In the genomic region with DNA sequence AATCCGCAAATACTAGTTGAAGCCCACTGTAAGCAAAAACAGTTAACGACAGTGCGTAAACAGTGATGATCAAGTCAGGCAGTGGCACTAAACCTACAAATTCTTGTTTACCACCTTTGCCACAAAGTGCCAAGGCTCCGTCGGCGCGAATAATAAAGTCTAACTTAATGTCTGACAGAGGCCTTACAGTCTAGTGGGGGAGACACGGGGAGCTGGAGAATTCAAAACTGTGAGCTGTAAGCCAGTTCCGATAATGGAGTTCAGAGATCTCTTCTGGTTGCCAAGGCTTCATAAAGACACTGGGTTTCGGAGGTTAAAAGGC, we compare ENCODE assay signal across 8 cellular contexts. TPM values are rescaled to one million over a fixed set of nuclear protein-coding genes. Genes with fewer than 3 reads are reported as not detected.
DNase-seq lines count a peak whose midpoint lies in the region; ATAC-seq and TF ChIP-seq lines count a peak whose summit lies in the region.

No MANE protein-coding gene starts in this region.

- no peak for DNase-seq in activated CD4-positive, alpha-beta T cell treated with anti-CD3 and anti-CD28 coated beads, Interleukin-2, amount 10 ng/mL, durations not matched to agents 24 days and 14 days
- no peak for DNase-seq in activated CD4-positive, alpha-beta T cell treated with anti-CD3 and anti-CD28 coated beads, Interleukin-2, amount 50 U/mL, for 1 hour
- DNase-seq in activated naive CD8-positive, alpha-beta T cell treated with anti-CD3 and anti-CD28 coated beads, Interleukin-2, amount 50 U/mL, for 24 hours: no peak
- DNase-seq in kidney epithelial cell (ENCODE audit: low read depth) (no peak), suprapubic skin (ENCODE audit: low spot score in 2 of 2) (no peak), right cardiac atrium (no peak)
- DNase-seq in effector CD8-positive, alpha-beta T cell (lab: John Stamatoyannopoulos, UW): no peak

- peaks cover 6% of the 10 kb centered on the region for H3K27me3 Mint-ChIP-seq in activated CD4-positive, alpha-beta T cell treated with anti-CD3 and anti-CD28 coated beads, Interleukin-2, amount 10 ng/mL, durations not matched to agents 24 days and 14 days
- peaks cover 5% of the 10 kb centered on the region for H3K27me3 Mint-ChIP-seq in activated naive CD8-positive, alpha-beta T cell treated with anti-CD3 and anti-CD28 coated beads, Interleukin-2, amount 50 U/mL, for 24 hours

- H3K36me3 ChIP-seq in kidney epithelial cell (ENCODE audit: control insufficient read depth, insufficient read depth, low read length): no peaks in the 10 kb centered on the region
- no peaks in the 10 kb centered on the region for H3K36me3 ChIP-seq in suprapubic skin

- peaks cover 33% of the 10 kb centered on the region for H3K4me1 ChIP-seq in suprapubic skin
- H3K4me1 ChIP-seq in right cardiac atrium (ENCODE audit: control insufficient read depth, insufficient read depth, low read length): peaks cover 2% of the 10 kb centered on the region

- H3K36me3 Mint-ChIP-seq in activated CD4-positive, alpha-beta T cell treated with anti-CD3 and anti-CD28 coated beads, Interleukin-2, amount 10 ng/mL, durations not matched to agents 24 days and 14 days (ENCODE audit: low read depth): peaks cover 6% of the 10 kb centered on the region
- H3K36me3 Mint-ChIP-seq in activated naive CD8-positive, alpha-beta T cell treated with anti-CD3 and anti-CD28 coated beads, Interleukin-2, amount 50 U/mL, for 24 hours (ENCODE audit: low read depth): peaks cover 2% of the 10 kb centered on the region

- H3K4me3 ChIP-seq in kidney epithelial cell (ENCODE audit: low read depth, low read length) (peak overlapping the region; percentile 96), suprapubic skin (peak overlapping the region; percentile 67), right cardiac atrium (ENCODE audit: low read length) (no peak overlapping the region)

- H3K27ac ChIP-seq in suprapubic skin: no peak overlapping the region
- H3K27ac ChIP-seq in right cardiac atrium (ENCODE audit: low read length): no peak overlapping the region

- intact Hi-C loops in activated CD4-positive, alpha-beta T cell treated with anti-CD3 and anti-CD28 coated beads, Interleukin-2, amount 10 ng/mL, durations not matched to agents 24 days and 14 days (cut with micrococcal nuclease): loop anchor here (5.0 kb wide), 1 partner anchor 246 kb away; a partner anchor contains a TSS
- intact Hi-C loops in right cardiac atrium (cut with DNase I): loop anchor here in 2 of 4 donors (5.0 to 10.0 kb wide), 2 partner anchors 51 to 54 kb away; no protein-coding TSS in a partner anchor

- TF ChIP-seq EP300 in suprapubic skin (IDR thresholded peaks at IDR 0.05): no peak

- no peaks in the 10 kb centered on the region for H3K9me3 ChIP-seq in suprapubic skin
- no peaks in the 10 kb centered on the region for H3K9me3 ChIP-seq in right cardiac atrium (ENCODE audit: control insufficient read depth, low read length)

- peak overlapping the region; percentile 87 for H3K27ac Mint-ChIP-seq in activated CD4-positive, alpha-beta T cell treated with anti-CD3 and anti-CD28 coated beads, Interleukin-2, amount 10 ng/mL, durations not matched to agents 24 days and 14 days
- peak overlapping the region; percentile 81 for H3K27ac Mint-ChIP-seq in activated naive CD8-positive, alpha-beta T cell treated with anti-CD3 and anti-CD28 coated beads, Interleukin-2, amount 50 U/mL, for 24 hours

- peaks cover 46% of the 10 kb centered on the region for H3K4me1 Mint-ChIP-seq in activated CD4-positive, alpha-beta T cell treated with anti-CD3 and anti-CD28 coated beads, Interleukin-2, amount 10 ng/mL, durations not matched to agents 24 days and 14 days
- H3K4me1 Mint-ChIP-seq in activated naive CD8-positive, alpha-beta T cell treated with anti-CD3 and anti-CD28 coated beads, Interleukin-2, amount 50 U/mL, for 24 hours: peaks cover 28% of the 10 kb centered on the region

- no peak for TF ChIP-seq POLR2A in suprapubic skin (IDR thresholded peaks at IDR 0.05)

- no peaks in the 10 kb centered on the region for H3K9me3 Mint-ChIP-seq in activated CD4-positive, alpha-beta T cell treated with anti-CD3 and anti-CD28 coated beads, Interleukin-2, amount 10 ng/mL, durations not matched to agents 24 days and 14 days
- no peaks in the 10 kb centered on the region for H3K9me3 Mint-ChIP-seq in activated naive CD8-positive, alpha-beta T cell treated with anti-CD3 and anti-CD28 coated beads, Interleukin-2, amount 50 U/mL, for 24 hours

- H3K4me3 Mint-ChIP-seq in activated CD4-positive, alpha-beta T cell treated with anti-CD3 and anti-CD28 coated beads, Interleukin-2, amount 10 ng/mL, durations not matched to agents 24 days and 14 days: peak overlapping the region; percentile 95
- H3K4me3 Mint-ChIP-seq in activated naive CD8-positive, alpha-beta T cell treated with anti-CD3 and anti-CD28 coated beads, Interleukin-2, amount 50 U/mL, for 24 hours: peak overlapping the region; percentile 90

- ATAC-seq in activated naive CD8-positive, alpha-beta T cell treated with anti-CD3 and anti-CD28 coated beads, Interleukin-2, amount 50 U/mL, for 24 hours: no peak
- ATAC-seq in HG03108 (IDR thresholded peaks at IDR 0.05; ENCODE audit: unreplicated experiment) (no peak), right cardiac atrium (no peak)

- no peak for TF ChIP-seq CTCF in kidney epithelial cell (IDR thresholded peaks at IDR 0.05; ENCODE audit: insufficient read depth, low read length, poor library complexity, severe bottlenecking)
- no peak for TF ChIP-seq CTCF in suprapubic skin (IDR thresholded peaks at IDR 0.05)

- WGBS in suprapubic skin: 63% methylated on average over 10 of the region's 10 CpGs
- WGBS in right cardiac atrium: 63% methylated on average over 10 of the region's 10 CpGs

- H3K27me3 ChIP-seq in kidney epithelial cell (ENCODE audit: control insufficient read depth, insufficient read depth, low read length): no peaks in the 10 kb centered on the region
- H3K27me3 ChIP-seq in suprapubic skin: no peaks in the 10 kb centered on the region
- no peaks in the 10 kb centered on the region for H3K27me3 ChIP-seq in right cardiac atrium (ENCODE audit: control insufficient read depth, insufficient read depth)

RNA-seq across cellular contexts. Expression of a gene that starts 0.3 kb away (rescaled TPM):
- 7.8 and 8.4 TPM in 2 replicates for total RNA-seq in activated CD4-positive, alpha-beta T cell treated with anti-CD3 and anti-CD28 coated beads, Interleukin-2, amount 10 ng/mL, durations not matched to agents 24 days and 14 days
- total RNA-seq in kidney epithelial cell (21.8 and 29.7 TPM in 2 replicates), suprapubic skin (100 to 1,000 TPM in 1 of 4 donors, 10 to 100 TPM in 3; 54.0 to 121 (median 78.7) TPM), right cardiac atrium (100 to 1,000 TPM in 3 of 4 donors, 10 to 100 TPM in 1; 93.6 to 127 (median 121) TPM)
- polyA plus RNA-seq in right cardiac atrium: 17.5 TPM
